ENCODE assay signal across 8 cellular contexts in the genomic region with DNA sequence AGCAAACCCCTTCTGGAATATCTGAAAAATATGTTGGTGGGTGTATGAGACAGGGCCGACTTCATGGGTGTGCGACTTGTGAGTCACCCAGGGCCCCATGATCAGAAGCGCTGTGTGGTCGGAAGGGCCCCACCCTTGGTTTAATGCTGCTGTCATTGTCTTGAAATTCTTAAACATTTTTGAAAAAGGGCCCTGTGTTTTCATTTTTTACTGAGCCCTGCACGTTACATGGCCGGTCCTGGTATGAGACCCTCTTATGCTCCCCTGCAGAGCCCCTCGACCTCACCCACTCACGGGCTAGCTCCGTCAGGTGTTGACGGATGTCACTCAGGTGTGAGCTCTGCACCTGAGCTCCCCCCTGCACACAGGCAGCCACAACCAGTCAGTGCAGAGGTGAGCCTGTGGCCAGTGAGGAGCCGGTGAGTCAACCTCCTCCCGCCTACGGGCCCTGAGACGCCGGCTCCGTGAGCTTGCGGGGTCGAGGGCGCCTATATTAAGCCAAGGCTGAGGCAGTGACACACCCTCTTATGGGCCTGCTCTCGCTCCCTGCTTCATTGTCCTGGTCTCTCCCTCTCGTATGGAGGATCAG. TPM values are rescaled to one million over a fixed set of nuclear protein-coding genes. Genes with fewer than 3 reads are reported as not detected.
A peak's percentile ranks its signal among the peaks of the same experiment; 100 is the strongest.
DNase-seq lines count a peak whose midpoint lies in the region; ATAC-seq and TF ChIP-seq lines count a peak whose summit lies in the region.

No MANE protein-coding gene starts in this region.

- H3K27ac Mint-ChIP-seq in activated CD4-positive, alpha-beta memory T cell treated with anti-CD3 and anti-CD28 coated beads, Interleukin-2, amount 10 ng/mL, durations not matched to agents 7 days and 5 days = peak overlapping the region; percentile 97

- H3K27ac ChIP-seq in epithelial cell of prostate = peak overlapping the region; percentile 70
- H3K27ac ChIP-seq in vagina = no peak overlapping the region

- no peaks in the 10 kb centered on the region for H3K27me3 ChIP-seq in vagina

- no peaks in the 10 kb centered on the region for H3K9me3 Mint-ChIP-seq in activated CD4-positive, alpha-beta memory T cell treated with anti-CD3 and anti-CD28 coated beads, Interleukin-2, amount 10 ng/mL, durations not matched to agents 7 days and 5 days

- ATAC-seq in left colon (no peak), GM21360 (IDR thresholded peaks at IDR 0.05; ENCODE audit: unreplicated experiment) (no peak)

- peaks cover 8% of the 10 kb centered on the region for H3K4me1 ChIP-seq in vagina

- no peaks in the 10 kb centered on the region for H3K36me3 ChIP-seq in vagina

- no peak for TF ChIP-seq CTCF in vagina (IDR thresholded peaks at IDR 0.05)

- peak overlapping the region; percentile 46 for H3K4me3 Mint-ChIP-seq in activated CD4-positive, alpha-beta memory T cell treated with anti-CD3 and anti-CD28 coated beads, Interleukin-2, amount 10 ng/mL, durations not matched to agents 7 days and 5 days

- no peaks in the 10 kb centered on the region for H3K9me3 ChIP-seq in vagina

- peaks cover 49% of the 10 kb centered on the region for H3K4me1 Mint-ChIP-seq in activated CD4-positive, alpha-beta memory T cell treated with anti-CD3 and anti-CD28 coated beads, Interleukin-2, amount 10 ng/mL, durations not matched to agents 7 days and 5 days

- DNase-seq in HPDE6-E6E7 (ENCODE audit: extremely low spot score) (peak; percentile 87), epithelial cell of prostate (ENCODE audit: low read depth, low spot score) (no peak), NCI-H748 treated with DMSO at 0.1 percent for 48 hours (lab: John Stamatoyannopoulos, UW) (no peak), vagina (ENCODE audit: extremely low spot score in 2 of 2) (no peak), left colon (no peak)
- peak; percentile 78 for DNase-seq in activated CD4-positive, alpha-beta memory T cell treated with anti-CD3 and anti-CD28 coated beads, Interleukin-2, amount 10 ng/mL, durations not matched to agents 7 days and 5 days
- peak; percentile 67 for DNase-seq in stimulated activated CD4-positive, alpha-beta T cell treated with anti-CD3 and anti-CD28 coated beads, Interleukin-4, amount 100 ng/mL, for 1 hour

- peaks cover 7% of the 10 kb centered on the region for H3K27me3 Mint-ChIP-seq in activated CD4-positive, alpha-beta memory T cell treated with anti-CD3 and anti-CD28 coated beads, Interleukin-2, amount 10 ng/mL, durations not matched to agents 7 days and 5 days

- peaks cover 2% of the 10 kb centered on the region for H3K36me3 Mint-ChIP-seq in activated CD4-positive, alpha-beta memory T cell treated with anti-CD3 and anti-CD28 coated beads, Interleukin-2, amount 10 ng/mL, durations not matched to agents 7 days and 5 days (ENCODE audit: low read depth)

- POLR2A ChIA-PET in activated CD4-positive, alpha-beta memory T cell treated with anti-CD3 and anti-CD28 coated beads, Interleukin-2, amount 10 ng/mL, durations not matched to agents 7 days and 5 days (lab: Charles Lee) = interaction anchor here (0.7 to 6.2 kb wide), 12 partner anchors 8 to 117 kb away, joined by 3 to 154 read pairs (median 5); a partner anchor contains a TSS

- no peak for TF ChIP-seq POLR2A in vagina (IDR thresholded peaks at IDR 0.05)

- no peak overlapping the region for H3K4me3 ChIP-seq in vagina

- CTCF ChIA-PET in activated CD4-positive, alpha-beta memory T cell treated with anti-CD3 and anti-CD28 coated beads, Interleukin-2, amount 10 ng/mL, durations not matched to agents 7 days and 5 days (lab: Charles Lee) = interaction anchor here (0.6 to 1.6 kb wide), 10 partner anchors 13 to 134 kb away, joined by 3 to 7 read pairs (median 3); a partner anchor contains a TSS

- intact Hi-C loops in vagina (cut with DNase I) (no loop called here), left colon (cut with DNase I, micrococcal nuclease) (no loop called here)

RNA-seq across cellular contexts. Expression of a gene that starts 27.7 kb away (rescaled TPM):
- 10 to 100 TPM; 52.2 to 54.3 TPM for total RNA-seq in activated CD4-positive, alpha-beta memory T cell treated with anti-CD3 and anti-CD28 coated beads, Interleukin-2, amount 10 ng/mL, durations not matched to agents 7 days and 5 days
- 181 TPM for total RNA-seq in vagina
- 10 to 100 TPM; 44.4 to 53.8 TPM for total RNA-seq in left colon

RNA-seq across cellular contexts. Expression of a gene that starts 46.9 kb away (rescaled TPM):
- 10 to 100 TPM; 92.9 to 96.6 TPM for total RNA-seq in activated CD4-positive, alpha-beta memory T cell treated with anti-CD3 and anti-CD28 coated beads, Interleukin-2, amount 10 ng/mL, durations not matched to agents 7 days and 5 days
- total RNA-seq in vagina (41.0 TPM), left colon (10 to 100 TPM; 23.6 to 43.9 TPM)

Comparison
In these comparisons a context has a peak if more than half of its experiments do, and no peak if none do; other contexts are left out.
1. DNase-seq: peak in HPDE6-E6E7 (single experiment), activated CD4-positive, alpha-beta memory T cell treated with anti-CD3 and anti-CD28 coated beads, Interleukin-2, amount 10 ng/mL, durations not matched to agents 7 days and 5 days (single experiment) and stimulated activated CD4-positive, alpha-beta T cell treated with anti-CD3 and anti-CD28 coated beads, Interleukin-4, amount 100 ng/mL, for 1 hour (single experiment); none in epithelial cell of prostate (single experiment), NCI-H748 treated with DMSO at 0.1 percent for 48 hours (single experiment), vagina (0 of 2) and left colon (0 of 2).